10 cellular contexts compared by ENCODE assay signal in the genomic region with DNA sequence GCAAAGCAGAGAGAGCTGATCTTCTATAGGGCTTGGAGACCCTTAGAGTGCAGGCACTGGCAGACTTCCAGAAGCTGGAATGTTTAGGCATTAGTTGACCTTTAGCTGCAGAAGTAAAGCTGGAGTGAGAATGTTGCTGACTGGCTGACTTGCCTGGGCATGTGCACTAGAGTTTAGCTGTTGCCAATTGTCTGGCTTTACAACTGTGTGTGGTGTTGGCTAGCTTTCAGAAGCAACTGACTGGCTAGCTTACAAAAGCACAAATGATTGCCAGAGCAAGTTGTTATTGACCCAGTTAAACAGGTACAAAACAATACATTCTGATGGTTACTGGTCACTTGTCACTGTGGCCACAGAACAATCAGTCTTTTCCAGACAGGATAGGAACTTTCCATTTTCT. TPM values are rescaled to one million over a fixed set of nuclear protein-coding genes. Genes with fewer than 3 reads are reported as not detected.
A peak's percentile ranks its signal among the peaks of the same experiment; 100 is the strongest.
DNase-seq lines count a peak whose midpoint lies in the region; ATAC-seq and TF ChIP-seq lines count a peak whose summit lies in the region.
"Had no signal": no experiment of that assay in that cellular context is flagged by ENCODE, and none has a peak within 500 bp of the region (broad histone marks: within the 10 kb centered on the region; RNA-seq: fewer than 3 reads in every experiment).

No MANE protein-coding gene starts in this region.

- no peak overlapping the region for H3K27ac Mint-ChIP-seq in activated naive CD4-positive, alpha-beta T cell treated with anti-CD3 and anti-CD28 coated beads, Interleukin-2, amount 50 U/mL, for 72 hours
- no peak overlapping the region for H3K27ac Mint-ChIP-seq in T-helper 17 cell
- H3K27ac Mint-ChIP-seq: activated naive CD8-positive, alpha-beta T cell treated with anti-CD3 and anti-CD28 coated beads, Interleukin-2, amount 10 ng/mL, durations not matched to agents 7 days and 5 days had no signal

- no peaks in the 10 kb centered on the region for H3K36me3 Mint-ChIP-seq in activated naive CD4-positive, alpha-beta T cell treated with anti-CD3 and anti-CD28 coated beads, Interleukin-2, amount 50 U/mL, for 72 hours
- no peaks in the 10 kb centered on the region for H3K36me3 Mint-ChIP-seq in T-helper 17 cell (ENCODE audit: low read depth)
- H3K36me3 Mint-ChIP-seq: activated naive CD8-positive, alpha-beta T cell treated with anti-CD3 and anti-CD28 coated beads, Interleukin-2, amount 10 ng/mL, durations not matched to agents 7 days and 5 days had no signal

- H3K27ac ChIP-seq in lung (ENCODE audit: low read depth in 1 of 2, low read length in 1 of 2) (peak overlapping the region; percentile 22 to 73), upper lobe of right lung (peak overlapping the region; percentile 44)

- no peak overlapping the region for H3K4me3 Mint-ChIP-seq in T-helper 17 cell
- H3K4me3 Mint-ChIP-seq: activated naive CD8-positive, alpha-beta T cell treated with anti-CD3 and anti-CD28 coated beads, Interleukin-2, amount 10 ng/mL, durations not matched to agents 7 days and 5 days had no signal

- no peaks in the 10 kb centered on the region for H3K4me1 Mint-ChIP-seq in T-helper 17 cell
- H3K4me1 Mint-ChIP-seq: activated naive CD8-positive, alpha-beta T cell treated with anti-CD3 and anti-CD28 coated beads, Interleukin-2, amount 10 ng/mL, durations not matched to agents 7 days and 5 days had no signal

- H3K4me1 ChIP-seq in lung (ENCODE audit: control insufficient read depth in 2 of 2, insufficient read depth in 2 of 2, low read length in 2 of 2) (peaks cover 1 to 3% of the 10 kb centered on the region in 2 donors), upper lobe of right lung (peaks cover 7% of the 10 kb centered on the region)

- TF ChIP-seq CTCF in lung (IDR thresholded peaks at IDR 0.05; ENCODE audit: control extremely low read depth, extremely low read depth) = no peak
- TF ChIP-seq CTCF in upper lobe of right lung (IDR thresholded peaks at IDR 0.05) = no peak

- no peaks in the 10 kb centered on the region for H3K9me3 Mint-ChIP-seq in activated naive CD4-positive, alpha-beta T cell treated with anti-CD3 and anti-CD28 coated beads, Interleukin-2, amount 50 U/mL, for 72 hours
- H3K9me3 Mint-ChIP-seq: activated naive CD8-positive, alpha-beta T cell treated with anti-CD3 and anti-CD28 coated beads, Interleukin-2, amount 10 ng/mL, durations not matched to agents 7 days and 5 days had no signal

- H3K4me3 ChIP-seq in lung (no peak overlapping the region), upper lobe of right lung (no peak overlapping the region)

- no peak for ATAC-seq in lung (ENCODE audit: insufficient read depth, low FRiP score)
- ATAC-seq in upper lobe of right lung = no peak
- ATAC-seq in activated naive CD4-positive, alpha-beta T cell treated with anti-CD3 and anti-CD28 coated beads, Interleukin-2, amount 50 U/mL, for 72 hours = no peak
- no peak for ATAC-seq in GM21515 (IDR thresholded peaks at IDR 0.05; ENCODE audit: unreplicated experiment)
- no peak for ATAC-seq in T-helper 17 cell

- no peaks in the 10 kb centered on the region for H3K27me3 Mint-ChIP-seq in T-helper 17 cell
- H3K27me3 Mint-ChIP-seq: activated naive CD8-positive, alpha-beta T cell treated with anti-CD3 and anti-CD28 coated beads, Interleukin-2, amount 10 ng/mL, durations not matched to agents 7 days and 5 days had no signal

- H3K9me3 ChIP-seq in lung (ENCODE audit: control insufficient read depth in 2 of 2, insufficient read depth in 1 of 2, low read length in 1 of 2) (no peaks in the 10 kb centered on the region), upper lobe of right lung (no peaks in the 10 kb centered on the region), T-helper 17 cell (ENCODE audit: control insufficient read depth, low read length, poor library complexity, severe bottlenecking) (no peaks in the 10 kb centered on the region)

- H3K36me3 ChIP-seq in lung (ENCODE audit: control insufficient read depth in 2 of 2, insufficient read depth in 2 of 2, low read length in 2 of 2) = no peaks in the 10 kb centered on the region
- H3K36me3 ChIP-seq in upper lobe of right lung = no peaks in the 10 kb centered on the region

- H3K27me3 ChIP-seq in lung (ENCODE audit: control insufficient read depth, insufficient read depth) (no peaks in the 10 kb centered on the region), upper lobe of right lung (no peaks in the 10 kb centered on the region)

- DNase-seq in NCI-H2227 (lab: John Stamatoyannopoulos, UW; ENCODE audit: unreplicated experiment) (peak; percentile 45), dermis blood vessel endothelial cell (peak; percentile 21), lung (ENCODE audit: low spot score) (peak; percentile 32), upper lobe of right lung (no peak), T-helper 17 cell (no peak)
- no peak for DNase-seq in activated naive CD4-positive, alpha-beta T cell treated with anti-CD3 and anti-CD28 coated beads, Interleukin-2, amount 50 U/mL, for 72 hours (ENCODE audit: low spot score in 2 of 2)
- DNase-seq: activated naive CD8-positive, alpha-beta T cell treated with anti-CD3 and anti-CD28 coated beads, Interleukin-2, amount 10 ng/mL, durations not matched to agents 7 days and 5 days; NCI-H2029 treated with DMSO at 0.1 percent for 48 hours; stimulated activated CD4-positive, alpha-beta T cell treated with anti-CD3 and anti-CD28 coated beads, Interleukin-4, amount 100 ng/mL, for 1 hour had no signal

- intact Hi-C loops in upper lobe of right lung (cut with DNase I) = no loop called here

RNA-seq across cellular contexts. Expression of a gene that starts 25.1 kb away (rescaled TPM):
- total RNA-seq in dermis blood vessel endothelial cell (6.0 and 16.7 TPM in 2 replicates), lung (10 to 100 TPM in 1 of 2 donors, 1 to 10 TPM in 1; 9.5 to 59.0 TPM), upper lobe of right lung (11.8 TPM), T-helper 17 cell (not detected)
- 1 to 10 TPM; 1.2 to 2.9 TPM for polyA plus RNA-seq in lung
- total RNA-seq in activated naive CD4-positive, alpha-beta T cell treated with anti-CD3 and anti-CD28 coated beads, Interleukin-2, amount 50 U/mL, for 72 hours = under 1 TPM in 1 of 2 donors, not detected in 1; 0.18 TPM
- total RNA-seq: activated naive CD8-positive, alpha-beta T cell treated with anti-CD3 and anti-CD28 coated beads, Interleukin-2, amount 10 ng/mL, durations not matched to agents 7 days and 5 days had no signal

Comparison
In these comparisons a context has a peak if more than half of its experiments do, and no peak if none do; other contexts are left out.
1. DNase-seq: peak in NCI-H2227 (single experiment), dermis blood vessel endothelial cell (single experiment) and lung (single experiment); none in upper lobe of right lung (single experiment), activated naive CD4-positive, alpha-beta T cell treated with anti-CD3 and anti-CD28 coated beads, Interleukin-2, amount 50 U/mL, for 72 hours (0 of 2) and T-helper 17 cell (0 of 3).